Comparison of ENCODE assay signal across 8 cellular contexts in genomic region chr5:115542651-115543364, GRCh38. TPM values are rescaled to one million over a fixed set of nuclear protein-coding genes. Genes with fewer than 3 reads are reported as not detected.
DNase-seq lines count a peak whose midpoint lies in the region; ATAC-seq, FAIRE-seq and TF ChIP-seq lines count a peak whose summit lies in the region.

No MANE protein-coding gene starts in this region.

- no peak for ATAC-seq in K562
- ATAC-seq in GM18858 (IDR thresholded peaks at IDR 0.05; ENCODE audit: unreplicated experiment) = no peak

- H3K4me2 ChIP-seq in K562 (ENCODE audit: insufficient read depth, low read length) (peak overlapping the region; percentile 83), mesendoderm (ENCODE audit: low read length) (peak overlapping the region; percentile 78)

- H3K9me1 ChIP-seq in K562 (ENCODE audit: control insufficient read depth, insufficient read depth, low read length) = no peaks in the 10 kb centered on the region

- no peak overlapping the region for H2BK5ac ChIP-seq in mesendoderm (ENCODE audit: low read length)

- H3K23ac ChIP-seq in mesendoderm (ENCODE audit: low read length) = peak overlapping the region; percentile 48

- H3K56ac ChIP-seq in mesendoderm (ENCODE audit: low read length) = peak overlapping the region; percentile 86

- H3K4me1 ChIP-seq in HEK293 (ENCODE audit: control insufficient read depth, insufficient read depth, low read length) = no peaks in the 10 kb centered on the region; the same call in 1 of the 2 replicates
- H3K4me1 ChIP-seq in K562 (replicated peaks in 1 of 2; ENCODE audit: control insufficient read depth in 2 of 2, insufficient read depth in 2 of 2, low read length in 2 of 2) = peaks cover 3 to 7% of the 10 kb centered on the region in 2 experiments; a peak in 2 of 5 replicates
- no peaks in the 10 kb centered on the region for H3K4me1 ChIP-seq in mesendoderm (ENCODE audit: control insufficient read depth, low read depth, low read length)

- peak overlapping the region; percentile 75 to 78 for H3K9ac ChIP-seq in K562 (ENCODE audit: insufficient read depth in 1 of 2, low read depth in 2 of 2, low read length in 2 of 2)
- peak overlapping the region; percentile 82 for H3K9ac ChIP-seq in mesendoderm (ENCODE audit: low read length)

- no peak overlapping the region for H4K8ac ChIP-seq in mesendoderm (ENCODE audit: low read depth, low read length)

- no peak overlapping the region for H2AFZ ChIP-seq in K562 (ENCODE audit: low read depth, low read length)

- TF ChIP-seq CTCF in 22Rv1 (IDR thresholded peaks at IDR 0.05) (no peak), HEK293 (tag by site-specific recombination; IDR thresholded peaks at IDR 0.05) (no peak), K562 (IDR thresholded peaks at IDR 0.05 in 2 of 3, conservative IDR thresholded peaks at IDR 0.05 in 1 of 3; ENCODE audit: insufficient read depth in 2 of 3, low read depth in 1 of 3, low read length in 3 of 3) (no peak)

- no peak overlapping the region for H3K4ac ChIP-seq in mesendoderm (ENCODE audit: low read depth, low read length)

- no peaks in the 10 kb centered on the region for H3K27me3 ChIP-seq in K562 (ENCODE audit: control insufficient read depth in 2 of 2, insufficient read depth in 2 of 2, low read length in 2 of 2)
- H3K27me3 ChIP-seq in mesendoderm (ENCODE audit: insufficient read depth, low read length, poor library complexity) = no peaks in the 10 kb centered on the region

- 7% methylated on average over 10 of the region's 10 CpGs for WGBS in K562 (ENCODE audit: insufficient coverage, low coverage, missing lambda C conversion rate)
- WGBS in mesendoderm (ENCODE audit: extremely low coverage, insufficient coverage, low lambda C conversion rate) = no CpG with 5 or more reads among the region's 10 CpGs

- H3K79me2 ChIP-seq in K562 (ENCODE audit: control insufficient read depth, insufficient read depth, low read length) = peaks cover 65% of the 10 kb centered on the region
- peaks cover 45% of the 10 kb centered on the region for H3K79me2 ChIP-seq in mesendoderm (ENCODE audit: control insufficient read depth, insufficient read depth, low read length)

- H4K20me1 ChIP-seq in K562 (replicated peaks; ENCODE audit: control insufficient read depth, insufficient read depth, low read length) = peaks cover 5% of the 10 kb centered on the region; the same call in 1 of the 2 replicates

- 0 out of 2 replicates have a peak overlapping the region, but pooled peaks have one; percentile 86 for H3K27ac ChIP-seq in 22Rv1
- no peak overlapping the region for H3K27ac ChIP-seq in HEK293 (ENCODE audit: extremely low read depth, low read depth, low read length)
- peak overlapping the region; percentile 40; the same call in 2 of the 3 replicates for H3K27ac ChIP-seq in K562 (ENCODE audit: extremely low read depth, low read depth, low read length)
- no peak overlapping the region for H3K27ac ChIP-seq in mesendoderm (ENCODE audit: low read depth, low read length)

- H4K5ac ChIP-seq in mesendoderm (ENCODE audit: low read length) = no peak overlapping the region

- H3K36me3 ChIP-seq in HEK293 (ENCODE audit: control insufficient read depth in 2 of 2, insufficient read depth in 1 of 2, low read length in 2 of 2) (peaks cover 4 to 46% of the 10 kb centered on the region in 2 experiments; a peak in 2 of 3 replicates), K562 (ENCODE audit: control insufficient read depth, insufficient read depth, low read length) (peaks cover 46% of the 10 kb centered on the region), mesendoderm (ENCODE audit: control insufficient read depth, insufficient read depth, low read length) (no peaks in the 10 kb centered on the region)

- H2BK120ac ChIP-seq in mesendoderm (ENCODE audit: low read depth, low read length) = no peak overlapping the region

- no peaks in the 10 kb centered on the region for H3K9me3 ChIP-seq in HEK293 (ENCODE audit: control insufficient read depth, insufficient read depth, low read depth, low read length)
- peaks cover 10% of the 10 kb centered on the region for H3K9me3 ChIP-seq in K562 (replicated peaks; ENCODE audit: control insufficient read depth, insufficient read depth, low read depth, low read length)

- intact Hi-C loops in K562 (cut with micrococcal nuclease) = loop anchor here (5.0 kb wide), 3 partner anchors 84 to 299 kb away; partner anchors contain the start of genes AP3S1, ATG12, PGGT1B and TMED7

- in situ Hi-C loops in K562 (cut with MboI) = no loop called here

- no peak for TF ChIP-seq EP300 in K562 (IDR thresholded peaks at IDR 0.05; ENCODE audit: low read length)

- FAIRE-seq in K562 (lab: Jason Lieb, UNC) = peak; percentile 54

- peak overlapping the region; percentile 87 for H3K4me3 ChIP-seq in HEK293 (ENCODE audit: low read depth, low read length)
- peak overlapping the region; percentile 84 for H3K4me3 ChIP-seq in K562
- H3K4me3 ChIP-seq in mesendoderm (ENCODE audit: low read length) = peak overlapping the region; percentile 84

- no peak overlapping the region for H2BK15ac ChIP-seq in mesendoderm (replicated peaks; ENCODE audit: low read depth)

- TF ChIP-seq POLR2A in K562 (conservative IDR thresholded peaks at IDR 0.05) = no peak

- H3K79me1 ChIP-seq in mesendoderm (ENCODE audit: low read length) = peaks cover 5% of the 10 kb centered on the region

- DNase-seq in K562 (ENCODE audit: extremely low read depth in 1 of 4, low spot score in 3 of 4) = peak in 1 of 4 experiments; percentile 18
- DNase-seq in mesendoderm = no peak
- no peak for DNase-seq in activated gamma-delta T cell treated with Interleukin-2 at 50 U/mL for 16 hours
- no peak for DNase-seq in activated CD4-positive, CD25-positive, alpha-beta regulatory T cell treated with anti-CD3 and anti-CD28 coated beads, Interleukin-2, amount 50 U/mL, for 72 hours
- DNase-seq in glomerular visceral epithelial cell (ENCODE audit: extremely low spot score) = no peak

- TF ChIP-seq RAD21 in K562 (CRISPR knock-in tag; conservative IDR thresholded peaks at IDR 0.05 in 1 of 2, IDR thresholded peaks at IDR 0.05 in 1 of 2) = no peak

- POLR2A ChIA-PET in HEK293 (lab: Yijun Ruan, JAX) (interaction anchor here (0.6 to 1.2 kb wide), 4 partner anchors 20 to 247 kb away, joined by 3 to 4 read pairs (median 4); partner anchors contain the start of gene CCDC112), K562 (lab: Yijun Ruan, JAX) (interaction anchor here (0.7 to 2.3 kb wide), 8 partner anchors 8 to 23 kb away, joined by 3 to 7 read pairs (median 4); no protein-coding TSS in a partner anchor)

- no peak overlapping the region for H3K18ac ChIP-seq in mesendoderm (ENCODE audit: low read length)

- no TSS peak for BruUV-seq in K562 (replicated peaks; lab: Mats Ljungman, UMichigan)

- CTCF ChIA-PET in HEK293 (lab: Yijun Ruan, JAX) (interaction anchor here (0.7 to 0.9 kb wide), 2 partner anchors 32 to 283 kb away, joined by 3 read pairs; no protein-coding TSS in a partner anchor), K562 (lab: Yijun Ruan, JAX; ENCODE audit: low intra/inter-chr PET ratio) (no interaction called here)

- no peak overlapping the region for H2AK5ac ChIP-seq in mesendoderm (ENCODE audit: low read length)

TF ChIP-seq in K562, 482 proteins besides CTCF, POLR2A, EP300 and RAD21 (continues in another document):
- TF ChIP-seq ETV1 (tag; conservative IDR thresholded peaks at IDR 0.05; ENCODE audit: low read depth) = no peak

RNA-seq across cellular contexts. Expression of gene FEM1C, which starts 1.8 kb away (rescaled TPM):
- total RNA-seq in K562 (2011; cell fraction: chromatin; rRNA removed; ENCODE audit: low replicate concordance) = 5.6 and 16.4 TPM in 2 replicates
- total RNA-seq in K562 (2011; cell fraction: nucleolus; rRNA removed) = 2.7 and 4.2 TPM in 2 replicates
- 8.1 and 12.4 TPM in 2 replicates for total RNA-seq in K562 (2011; cell fraction: nucleoplasm; rRNA removed)
- total RNA-seq in K562 (2014; rRNA removed) (3.6 and 3.8 TPM in 2 replicates), K562 (2014; rRNA removed; fragmentation: Illumina TruSeq; extraction: Trizol) (4.3 and 5.2 TPM in 2 replicates), K562 (2015; rRNA removed; fragmentation: Illumina TruSeq; extraction: Trizol) (5.0 TPM in 2 replicates), K562 (2021) (5.1 and 6.0 TPM in 2 replicates)
- polyA plus RNA-seq in K562 (2011; rRNA removed) (9.3 and 9.7 TPM in 2 replicates), K562 (2014; fragmentation: Illumina TruSeq; extraction: Trizol) (4.7 and 5.1 TPM in 2 replicates), K562 (2014; fragmentation: Nextera tagmentation; extraction: Ambion mirVana) (1 to 10 TPM; 1.4 to 3.9 TPM), K562 (2014; rRNA removed) (3.2 and 3.5 TPM in 2 replicates)
- polyA plus RNA-seq in K562 (2011; cell fraction: cytosol; rRNA removed) = 1.9 and 5.3 TPM in 2 replicates
- polyA plus RNA-seq in K562 (2011; cell fraction: nucleus; rRNA removed) = 3.5 and 5.3 TPM in 2 replicates
- polyA plus RNA-seq in K562 (2012) = 2.8 and 3.1 TPM in 2 replicates
- 17.1 and 23.3 TPM in 2 replicates for polyA minus RNA-seq in K562 (2011; rRNA and poly(A)+ RNA removed)
- 4.6 and 5.3 TPM in 2 replicates for polyA minus RNA-seq in K562 (2011; cell fraction: cytosol; rRNA and poly(A)+ RNA removed)
- polyA minus RNA-seq in K562 (2011; cell fraction: nucleus; rRNA and poly(A)+ RNA removed) = 5.1 and 11.6 TPM in 2 replicates
- polyA plus RNA-seq in mesendoderm (2013, experiment 1 of 2) = 6.2 TPM
- 6.0 TPM for polyA plus RNA-seq in mesendoderm (2013, experiment 2 of 2)

RNA-seq across cellular contexts. Expression of gene TICAM2, which starts 59.5 kb away (rescaled TPM):
- 0.32 and 2.6 TPM in 2 replicates for total RNA-seq in K562 (2011; cell fraction: chromatin; rRNA removed; ENCODE audit: low replicate concordance)
- total RNA-seq in K562 (2011; cell fraction: nucleolus; rRNA removed) = 0.26 and 0.33 TPM in 2 replicates
- 0.95 and 2.5 TPM in 2 replicates for total RNA-seq in K562 (2011; cell fraction: nucleoplasm; rRNA removed)
- total RNA-seq in K562 (2014; rRNA removed) (0.41 and 0.69 TPM in 2 replicates), K562 (2014; rRNA removed; fragmentation: Illumina TruSeq; extraction: Trizol) (0.98 TPM in 1 of 2 replicates, not detected in the other), K562 (2015; rRNA removed; fragmentation: Illumina TruSeq; extraction: Trizol) (1.2 and 2.2 TPM in 2 replicates), K562 (2021) (1.7 and 2.1 TPM in 2 replicates)
- polyA plus RNA-seq in K562 (2011; rRNA removed) (0.17 TPM in 1 of 2 replicates, not detected in the other), K562 (2014; fragmentation: Illumina TruSeq; extraction: Trizol) (1.8 TPM in 1 of 2 replicates, not detected in the other), K562 (2014; fragmentation: Nextera tagmentation; extraction: Ambion mirVana) (1 to 10 TPM in 1 of 2 experiments, under 1 TPM in 1; 0.93 to 1.6 TPM), K562 (2014; rRNA removed) (0.15 and 0.38 TPM in 2 replicates)
- polyA plus RNA-seq in K562 (2011; cell fraction: cytosol; rRNA removed) = 0.01 and 0.03 TPM in 2 replicates
- 0.20 and 0.35 TPM in 2 replicates for polyA plus RNA-seq in K562 (2011; cell fraction: nucleus; rRNA removed)
- polyA plus RNA-seq in K562 (2012) = 1.1 and 1.2 TPM in 2 replicates
- 0.07 TPM in 1 of 2 replicates, not detected in the other for polyA minus RNA-seq in K562 (2011; rRNA and poly(A)+ RNA removed)
- polyA minus RNA-seq in K562 (2011; cell fraction: cytosol; rRNA and poly(A)+ RNA removed) = not detected in 2 replicates
- 0.81 and 2.2 TPM in 2 replicates for polyA minus RNA-seq in K562 (2011; cell fraction: nucleus; rRNA and poly(A)+ RNA removed)
- 0.04 TPM for polyA plus RNA-seq in mesendoderm (2013, experiment 1 of 2)
- 0.22 TPM for polyA plus RNA-seq in mesendoderm (2013, experiment 2 of 2)

Comparison
In these comparisons a context has a peak if more than half of its experiments do, and no peak if none do; other contexts are left out.
1. H3K27ac ChIP-seq: peak in 22Rv1 (single experiment) and K562 (single experiment); none in HEK293 (single experiment) and mesendoderm (single experiment).
2. Peak in every context shown above with its lines, with median percentiles within 50 percentile points of each other: H3K4me3 ChIP-seq.